14 cellular contexts compared by ENCODE assay signal in genomic region chr4:92050875-92051274, GRCh38.
"Had no signal": no experiment of that assay in that cellular context is flagged by ENCODE, and none has a peak within 500 bp of the region (broad histone marks: within the 10 kb centered on the region; RNA-seq: fewer than 3 reads in every experiment).

No MANE protein-coding gene starts in this region.

- ATAC-seq: gastrocnemius medialis, heart right ventricle, natural killer cell had no signal

- H3K4me1 ChIP-seq: gastrocnemius medialis, heart right ventricle, left ventricle myocardium inferior, right atrium auricular region had no signal

- H3K36me3 ChIP-seq: gastrocnemius medialis, heart right ventricle, left ventricle myocardium inferior, ovary, right atrium auricular region had no signal

- H3K4me3 ChIP-seq: coronary artery, gastrocnemius medialis, heart right ventricle, left ventricle myocardium inferior, ovary, right atrium auricular region had no signal

- H3K27me3 ChIP-seq: gastrocnemius medialis, ovary, right atrium auricular region had no signal

- H3K9me3 ChIP-seq: gastrocnemius medialis, ovary had no signal

- DNase-seq: effector CD4-positive, alpha-beta T cell; endodermal cell; gastrocnemius medialis; heart right ventricle; hypothalamus; left ventricle myocardium inferior; natural killer cell; nucleus accumbens; ovary; small intestine; stimulated activated CD4-positive, alpha-beta T cell treated with anti-CD3 and anti-CD28 coated beads, Interleukin-12 subunit alpha, Interleukin-12 subunit beta, amount 100 ng/mL, for 4 hours; stimulated activated naive CD4-positive, alpha-beta T cell treated with Interleukin-2 at 50 U/mL for 16 hours had no signal

- H3K27ac ChIP-seq: coronary artery, gastrocnemius medialis, heart right ventricle, left ventricle myocardium inferior, ovary, right atrium auricular region had no signal
